In the genomic region with DNA sequence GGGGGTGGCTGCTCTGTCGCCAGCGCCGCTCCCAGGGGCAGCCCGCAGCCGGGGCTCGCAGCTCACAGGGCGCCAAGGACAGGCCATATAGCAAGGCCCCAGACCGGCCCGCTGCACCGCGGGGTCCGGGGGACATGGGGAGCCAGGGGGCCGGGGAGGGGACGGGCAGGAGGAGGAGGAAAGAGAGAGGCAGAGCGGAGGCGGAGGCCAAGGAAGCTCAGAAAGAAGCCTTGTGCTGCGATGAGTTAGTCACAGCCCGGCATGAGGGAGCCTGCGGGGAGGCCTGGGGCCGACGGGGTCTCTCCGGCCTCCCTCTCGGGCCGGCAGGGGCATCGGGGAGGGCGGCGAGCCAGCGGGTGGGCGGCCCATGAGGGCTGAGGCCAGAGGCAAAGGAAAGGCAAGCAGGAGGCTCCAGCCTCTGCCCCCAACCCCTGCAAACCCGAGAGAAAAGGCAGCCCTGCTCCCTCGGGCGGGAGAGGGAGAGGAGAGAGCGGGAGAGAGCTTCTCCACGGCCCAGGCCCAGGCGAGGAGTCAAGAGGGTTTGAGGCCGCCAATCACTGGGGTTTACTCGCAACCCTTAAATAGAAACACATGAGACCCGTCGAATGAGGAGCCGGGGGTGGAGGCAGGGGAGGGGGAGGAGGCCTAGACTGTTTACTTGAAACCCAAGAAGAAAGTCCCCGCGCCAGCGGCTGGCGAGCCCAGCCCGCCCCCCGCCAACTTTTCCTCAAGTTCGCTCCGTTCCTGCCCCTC, we compare ENCODE assay signal across 8 cellular contexts.
A peak's percentile ranks its signal among the peaks of the same experiment; 100 is the strongest.
DNase-seq lines count a peak whose midpoint lies in the region; TF ChIP-seq lines count a peak whose summit lies in the region.

No MANE protein-coding gene starts in this region.

- H3K23ac ChIP-seq in mesenchymal stem cell (ENCODE audit: low read length in 2 of 2): no peak overlapping the region

- CTCF ChIA-PET in Calu3 (lab: Charles Lee): interaction anchor here (0.9 kb wide), 1 partner anchor 9 kb away, joined by 3 read pairs; no protein-coding TSS in a partner anchor

- peak overlapping the region; percentile 49 to 60 for H3K4ac ChIP-seq in mesenchymal stem cell (ENCODE audit: low read depth in 1 of 2, low read length in 2 of 2)

- H4K8ac ChIP-seq in mesenchymal stem cell (ENCODE audit: low read length): peak overlapping the region; percentile 97

- H3K9ac ChIP-seq in mesenchymal stem cell (ENCODE audit: low read length) (peak overlapping the region; percentile 94), stomach smooth muscle (ENCODE audit: low read length in 2 of 2) (peak overlapping the region; percentile 70 to 73)

- DNase-seq in Calu3 (peak; percentile 43), Kasumi-1 (lab: John Stamatoyannopoulos, UW) (peak; percentile 84 to 87), mesenchymal stem cell (peak; percentile 88), cortex of kidney (lab: John Stamatoyannopoulos, UW) (no peak), middle frontal gyrus (ENCODE audit: extremely low spot score, low spot score) (no peak)
- peak; percentile 50 for DNase-seq in activated CD4-positive, alpha-beta T cell treated with anti-CD3 and anti-CD28 coated beads for 48 hours
- peak; percentile 62 for DNase-seq in effector CD8-positive, alpha-beta T cell (lab: John Stamatoyannopoulos, UW)

- peak overlapping the region in 1 of 2 experiments; percentile 64 for H2BK12ac ChIP-seq in mesenchymal stem cell (ENCODE audit: low read length in 2 of 2)

- TF ChIP-seq CTCF in Calu3 (IDR thresholded peaks at IDR 0.05; ENCODE audit: unreplicated experiment): no peak

- WGBS in mesenchymal stem cell: 59% methylated on average over 47 of the region's 48 CpGs

- H3K14ac ChIP-seq in mesenchymal stem cell (ENCODE audit: low read length in 2 of 2): peak overlapping the region in 1 of 2 experiments; percentile 44

- H2AFZ ChIP-seq in mesenchymal stem cell (ENCODE audit: low read depth, low read length): peak overlapping the region; percentile 36

- peaks cover 9% of the 10 kb centered on the region for H3K4me1 Mint-ChIP-seq in Calu3 (ENCODE audit: low read depth, unreplicated experiment)

- peak overlapping the region; percentile 50 to 95 for H3K4me3 ChIP-seq in mesenchymal stem cell (ENCODE audit: insufficient read depth in 1 of 2, low read depth in 1 of 2, low read length in 2 of 2)
- H3K4me3 ChIP-seq in stomach smooth muscle (ENCODE audit: low read length in 2 of 2): peak overlapping the region; percentile 76 to 91

- no peaks in the 10 kb centered on the region for H3K9me3 Mint-ChIP-seq in Calu3 (ENCODE audit: low read depth, unreplicated experiment)

- H2AK5ac ChIP-seq in mesenchymal stem cell (ENCODE audit: low read length, severe bottlenecking): no peak overlapping the region

- intact Hi-C loops in Calu3 (cut with micrococcal nuclease; ENCODE audit: unreplicated experiment): no loop called here

- BruUV-seq in Calu3 (replicated peaks; lab: Mats Ljungman, UMichigan): no TSS peak

- H3K27ac Mint-ChIP-seq in Calu3 (ENCODE audit: unreplicated experiment): peak overlapping the region; percentile 86

- peak overlapping the region; percentile 65 for H2BK15ac ChIP-seq in mesenchymal stem cell (ENCODE audit: low read depth, poor library complexity, severe bottlenecking)

- H3K27me3 Mint-ChIP-seq in Calu3 (ENCODE audit: unreplicated experiment): no peaks in the 10 kb centered on the region

- H2BK120ac ChIP-seq in mesenchymal stem cell (ENCODE audit: low read depth, low read length): no peak overlapping the region

- H3K4me2 ChIP-seq in mesenchymal stem cell (ENCODE audit: low read length, poor library complexity, severe bottlenecking): peak overlapping the region; percentile 64

- H3K36me3 Mint-ChIP-seq in Calu3 (ENCODE audit: insufficient read depth, unreplicated experiment): peaks cover 17% of the 10 kb centered on the region

- H4K91ac ChIP-seq in mesenchymal stem cell (ENCODE audit: low read length): peak overlapping the region; percentile 80

- H3K27ac ChIP-seq in mesenchymal stem cell (ENCODE audit: low read length, poor library complexity, severe bottlenecking) (peak overlapping the region; percentile 48), stomach smooth muscle (ENCODE audit: low read length) (peak overlapping the region; percentile 92)

- H3K18ac ChIP-seq in mesenchymal stem cell (ENCODE audit: low read depth in 1 of 2, low read length in 2 of 2): peak overlapping the region in 1 of 2 experiments; percentile 75

- no peaks in the 10 kb centered on the region for H3K27me3 ChIP-seq in mesenchymal stem cell (ENCODE audit: control insufficient read depth in 1 of 2, insufficient read depth in 1 of 2, low read length in 2 of 2)
- no peaks in the 10 kb centered on the region for H3K27me3 ChIP-seq in stomach smooth muscle (ENCODE audit: control insufficient read depth in 1 of 2, insufficient read depth in 2 of 2, low read length in 2 of 2)

- peak overlapping the region; percentile 92 for H3K4me3 Mint-ChIP-seq in Calu3 (ENCODE audit: low read depth, unreplicated experiment)

- H2BK5ac ChIP-seq in mesenchymal stem cell (ENCODE audit: low read depth, low read length, poor library complexity, severe bottlenecking): no peak overlapping the region

- H3K36me3 ChIP-seq in mesenchymal stem cell (ENCODE audit: control insufficient read depth in 1 of 2, insufficient read depth in 2 of 2, low read depth in 1 of 2, low read length in 2 of 2) (peaks cover 17 to 37% of the 10 kb centered on the region in 2 experiments), stomach smooth muscle (ENCODE audit: control insufficient read depth in 2 of 2, insufficient read depth in 2 of 2, low read length in 2 of 2) (peaks cover 19% of the 10 kb centered on the region in 2 donors)

- peaks cover 33% of the 10 kb centered on the region for H3K4me1 ChIP-seq in mesenchymal stem cell (ENCODE audit: control insufficient read depth, insufficient read depth, low read depth, low read length)
- peaks cover 56% of the 10 kb centered on the region for H3K4me1 ChIP-seq in stomach smooth muscle (ENCODE audit: control insufficient read depth, insufficient read depth, low read length)

- peaks cover 9% of the 10 kb centered on the region for H3K9me3 ChIP-seq in mesenchymal stem cell (ENCODE audit: control insufficient read depth, low read length)
- H3K9me3 ChIP-seq in stomach smooth muscle (ENCODE audit: control insufficient read depth in 2 of 2, low read length in 2 of 2): no peaks in the 10 kb centered on the region

- peaks cover 5% of the 10 kb centered on the region for H3K79me1 ChIP-seq in mesenchymal stem cell (replicated peaks; ENCODE audit: low read length, poor library complexity, severe bottlenecking)

Comparison
In these comparisons a context has a peak if more than half of its experiments do, and no peak if none do; other contexts are left out.
1. DNase-seq: peak in Calu3 (single experiment), Kasumi-1 (2 of 2), activated CD4-positive, alpha-beta T cell treated with anti-CD3 and anti-CD28 coated beads for 48 hours (single experiment), effector CD8-positive, alpha-beta T cell (single experiment) and mesenchymal stem cell (single experiment); none in cortex of kidney (single experiment) and middle frontal gyrus (single experiment).